In the genomic region with DNA sequence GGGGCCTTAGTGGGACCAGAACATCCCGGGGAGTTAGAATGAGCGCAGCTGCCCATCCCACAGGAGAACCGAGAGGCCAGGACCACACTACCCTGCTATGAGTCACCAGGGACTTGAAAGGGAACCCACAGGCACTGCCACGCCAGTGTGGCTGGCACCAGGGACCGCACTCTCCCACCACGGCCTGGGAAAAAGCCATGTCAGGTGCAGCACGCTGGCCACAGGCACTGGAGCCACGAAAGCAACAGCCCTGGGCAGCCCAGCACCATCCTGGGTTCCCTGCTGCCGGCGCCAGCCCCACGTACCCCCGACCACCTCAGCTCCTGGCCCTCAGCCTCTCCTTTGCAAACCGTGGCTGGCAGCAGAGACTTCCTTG, we compare ENCODE assay signal across 2 cellular contexts.
TF ChIP-seq lines count a peak whose summit lies in the region.

No MANE protein-coding gene starts in this region.

TF ChIP-seq in SK-N-SH treated with all-trans-retinoic acid at 6 μM for 48 hours, 23 proteins besides CTCF, POLR2A, EP300 and RAD21 (continued from another document):
- no peak for TF ChIP-seq POU6F1 (CRISPR knock-in tag; IDR thresholded peaks at IDR 0.05; ENCODE audit: borderline replicate concordance, low read depth)
- no peak for TF ChIP-seq ZFP30 (CRISPR knock-in tag; IDR thresholded peaks at IDR 0.05)
- no peak for TF ChIP-seq ZNF565 (CRISPR knock-in tag; conservative IDR thresholded peaks at IDR 0.05; ENCODE audit: low read depth)
- no peak for TF ChIP-seq GLIS3 (CRISPR knock-in tag; IDR thresholded peaks at IDR 0.05)
- TF ChIP-seq CSDC2 (CRISPR knock-in tag; IDR thresholded peaks at IDR 0.05) = no peak
- TF ChIP-seq ZNF70 (CRISPR knock-in tag; IDR thresholded peaks at IDR 0.05) = no peak
- no peak for TF ChIP-seq CREB5 (CRISPR knock-in tag; IDR thresholded peaks at IDR 0.05; ENCODE audit: low read depth)
- TF ChIP-seq BACH2 (CRISPR knock-in tag; IDR thresholded peaks at IDR 0.05; ENCODE audit: borderline replicate concordance) = no peak
- TF ChIP-seq TSHZ2 (CRISPR knock-in tag; IDR thresholded peaks at IDR 0.05) = no peak
- TF ChIP-seq OSR1 (CRISPR knock-in tag; IDR thresholded peaks at IDR 0.05) = no peak
- TF ChIP-seq, protein P1, sequence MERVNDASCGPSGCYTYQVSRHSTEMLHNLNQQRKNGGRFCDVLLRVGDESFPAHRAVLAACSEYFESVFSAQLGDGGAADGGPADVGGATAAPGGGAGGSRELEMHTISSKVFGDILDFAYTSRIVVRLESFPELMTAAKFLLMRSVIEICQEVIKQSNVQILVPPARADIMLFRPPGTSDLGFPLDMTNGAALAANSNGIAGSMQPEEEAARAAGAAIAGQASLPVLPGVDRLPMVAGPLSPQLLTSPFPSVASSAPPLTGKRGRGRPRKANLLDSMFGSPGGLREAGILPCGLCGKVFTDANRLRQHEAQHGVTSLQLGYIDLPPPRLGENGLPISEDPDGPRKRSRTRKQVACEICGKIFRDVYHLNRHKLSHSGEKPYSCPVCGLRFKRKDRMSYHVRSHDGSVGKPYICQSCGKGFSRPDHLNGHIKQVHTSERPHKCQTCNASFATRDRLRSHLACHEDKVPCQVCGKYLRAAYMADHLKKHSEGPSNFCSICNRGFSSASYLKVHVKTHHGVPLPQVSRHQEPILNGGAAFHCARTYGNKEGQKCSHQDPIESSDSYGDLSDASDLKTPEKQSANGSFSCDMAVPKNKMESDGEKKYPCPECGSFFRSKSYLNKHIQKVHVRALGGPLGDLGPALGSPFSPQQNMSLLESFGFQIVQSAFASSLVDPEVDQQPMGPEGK (CRISPR knock-in tag; IDR thresholded peaks at IDR 0.05; ENCODE audit: borderline replicate concordance) = no peak
- TF ChIP-seq ARNTL (CRISPR knock-in tag; IDR thresholded peaks at IDR 0.05; ENCODE audit: borderline replicate concordance, low read depth) = no peak
- TF ChIP-seq CSRNP3 (CRISPR knock-in tag; IDR thresholded peaks at IDR 0.05) = no peak
- no peak for TF ChIP-seq SNAI2 (CRISPR knock-in tag; IDR thresholded peaks at IDR 0.05)
- no peak for TF ChIP-seq ZNF8 (CRISPR knock-in tag; IDR thresholded peaks at IDR 0.05)
- no peak for TF ChIP-seq ISL1 (CRISPR knock-in tag; IDR thresholded peaks at IDR 0.05)

TF ChIP-seq in SK-N-SH, 30 proteins besides CTCF, POLR2A, EP300 and RAD21:
- TF ChIP-seq REST (IDR thresholded peaks at IDR 0.05; ENCODE audit: low read depth, low read length) (no peak), RXRA (IDR thresholded peaks at IDR 0.05; ENCODE audit: borderline replicate concordance, low read depth) (no peak), FOSL2 (IDR thresholded peaks at IDR 0.05; ENCODE audit: borderline replicate concordance, low read depth) (no peak), RCOR1 (IDR thresholded peaks at IDR 0.05; ENCODE audit: low read length) (no peak), JUND (IDR thresholded peaks at IDR 0.05) (no peak), TCF12 (IDR thresholded peaks at IDR 0.05) (no peak), SIN3A (IDR thresholded peaks at IDR 0.05; ENCODE audit: borderline replicate concordance, low read depth, low read length) (no peak), FOXJ3 (CRISPR knock-in tag; IDR thresholded peaks at IDR 0.05) (no peak), SMC3 (IDR thresholded peaks at IDR 0.05; ENCODE audit: low read depth, low read length) (no peak), RFX5 (IDR thresholded peaks at IDR 0.05; ENCODE audit: low read length) (no peak), YY1 (IDR thresholded peaks at IDR 0.05; ENCODE audit: low read depth) (no peak), USF2 (IDR thresholded peaks at IDR 0.05; ENCODE audit: borderline replicate concordance, low read depth, low read length) (no peak), POLR2AphosphoS5 (IDR thresholded peaks at IDR 0.05; ENCODE audit: low read depth, low read length) (no peak), TEAD4 (IDR thresholded peaks at IDR 0.05; ENCODE audit: borderline replicate concordance, insufficient read depth) (no peak), GABPA (IDR thresholded peaks at IDR 0.05; ENCODE audit: low read depth) (no peak), NFIC (IDR thresholded peaks at IDR 0.05; ENCODE audit: borderline replicate concordance) (no peak)
- TF ChIP-seq, protein P2, sequence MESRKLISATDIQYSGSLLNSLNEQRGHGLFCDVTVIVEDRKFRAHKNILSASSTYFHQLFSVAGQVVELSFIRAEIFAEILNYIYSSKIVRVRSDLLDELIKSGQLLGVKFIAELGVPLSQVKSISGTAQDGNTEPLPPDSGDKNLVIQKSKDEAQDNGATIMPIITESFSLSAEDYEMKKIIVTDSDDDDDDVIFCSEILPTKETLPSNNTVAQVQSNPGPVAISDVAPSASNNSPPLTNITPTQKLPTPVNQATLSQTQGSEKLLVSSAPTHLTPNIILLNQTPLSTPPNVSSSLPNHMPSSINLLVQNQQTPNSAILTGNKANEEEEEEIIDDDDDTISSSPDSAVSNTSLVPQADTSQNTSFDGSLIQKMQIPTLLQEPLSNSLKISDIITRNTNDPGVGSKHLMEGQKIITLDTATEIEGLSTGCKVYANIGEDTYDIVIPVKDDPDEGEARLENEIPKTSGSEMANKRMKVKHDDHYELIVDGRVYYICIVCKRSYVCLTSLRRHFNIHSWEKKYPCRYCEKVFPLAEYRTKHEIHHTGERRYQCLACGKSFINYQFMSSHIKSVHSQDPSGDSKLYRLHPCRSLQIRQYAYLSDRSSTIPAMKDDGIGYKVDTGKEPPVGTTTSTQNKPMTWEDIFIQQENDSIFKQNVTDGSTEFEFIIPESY (IDR thresholded peaks at IDR 0.05; ENCODE audit: borderline replicate concordance, low read depth) = no peak
- TF ChIP-seq, protein P3, sequence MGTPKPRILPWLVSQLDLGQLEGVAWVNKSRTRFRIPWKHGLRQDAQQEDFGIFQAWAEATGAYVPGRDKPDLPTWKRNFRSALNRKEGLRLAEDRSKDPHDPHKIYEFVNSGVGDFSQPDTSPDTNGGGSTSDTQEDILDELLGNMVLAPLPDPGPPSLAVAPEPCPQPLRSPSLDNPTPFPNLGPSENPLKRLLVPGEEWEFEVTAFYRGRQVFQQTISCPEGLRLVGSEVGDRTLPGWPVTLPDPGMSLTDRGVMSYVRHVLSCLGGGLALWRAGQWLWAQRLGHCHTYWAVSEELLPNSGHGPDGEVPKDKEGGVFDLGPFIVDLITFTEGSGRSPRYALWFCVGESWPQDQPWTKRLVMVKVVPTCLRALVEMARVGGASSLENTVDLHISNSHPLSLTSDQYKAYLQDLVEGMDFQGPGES (IDR thresholded peaks at IDR 0.05; ENCODE audit: low read depth, low read length) = no peak
